Comparison of ENCODE assay signal across 12 cellular contexts in the genomic region with DNA sequence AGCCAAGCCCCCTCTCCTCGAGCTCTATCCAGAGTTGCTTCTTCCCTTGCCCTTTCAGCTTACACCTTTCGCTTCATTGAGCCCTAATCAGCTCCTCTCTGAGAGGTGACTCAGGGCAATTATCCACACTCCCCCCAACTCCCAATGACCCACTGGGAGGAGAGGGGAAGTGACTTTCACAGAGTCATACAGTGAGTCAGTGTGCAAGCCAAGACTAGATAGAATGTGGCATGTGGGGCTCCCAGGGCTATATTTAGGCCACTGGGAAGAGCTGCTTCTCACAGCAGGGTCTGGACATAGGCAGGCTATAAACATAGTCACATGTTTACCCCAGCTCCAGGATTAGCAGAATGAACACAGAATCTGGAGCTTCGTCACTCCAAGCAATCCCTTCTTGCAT. TPM values are rescaled to one million over a fixed set of nuclear protein-coding genes. Genes with fewer than 3 reads are reported as not detected.
DNase-seq lines count a peak whose midpoint lies in the region; ATAC-seq, FAIRE-seq and TF ChIP-seq lines count a peak whose summit lies in the region.
"Had no signal": no experiment of that assay in that cellular context is flagged by ENCODE, and none has a peak within 500 bp of the region (broad histone marks: within the 10 kb centered on the region; RNA-seq: fewer than 3 reads in every experiment).

No MANE protein-coding gene starts in this region.

- WGBS in small intestine, 3 donors, result 56 to 64% (median 59%) methylated on average over 3 of the region's 3 CpGs

- DNase-seq in A172 (ENCODE audit: low spot score), result peak; percentile 97
- peak; percentile 10 for DNase-seq in HFF-Myc (ENCODE audit: extremely low read depth, low read depth)
- DNase-seq in SW 1271 (lab: John Stamatoyannopoulos, UW), result peak; percentile 97 to 98
- no peak for DNase-seq in left cardiac atrium
- no peak for DNase-seq in small intestine
- DNase-seq in stimulated activated CD4-positive, alpha-beta T cell treated with anti-CD3 and anti-CD28 coated beads, Interleukin-15, amount 100 ng/mL, for 24 hours, result no peak
- no peak for DNase-seq in left lung
- DNase-seq: activated T-cell treated with anti-CD3 and anti-CD28 coated beads, Interleukin-2, amount 50 U/mL, for 72 hours; CD4-positive, alpha-beta T cell; stimulated activated CD4-positive, alpha-beta T cell treated with anti-CD3 and anti-CD28 coated beads, Interleukin-1b, Interleukin-23, amount 100 ng/mL, for 48 hours had no signal

- peaks cover 0 to 2% of the 10 kb centered on the region in 2 donors for H3K27me3 ChIP-seq in small intestine (ENCODE audit: control insufficient read depth in 2 of 2, insufficient read depth in 2 of 2, low read length in 2 of 2)
- H3K27me3 ChIP-seq in left lung, result peaks cover 0 to 11% of the 10 kb centered on the region in 2 donors

- TF ChIP-seq CTCF in HFF-Myc (IDR thresholded peaks at IDR 0.05; ENCODE audit: low read depth, low read length, missing control alignments) (no peak), left lung (IDR thresholded peaks at IDR 0.05) (no peak)

- no peaks in the 10 kb centered on the region for H3K4me1 ChIP-seq in small intestine (ENCODE audit: control insufficient read depth in 2 of 2, insufficient read depth in 1 of 2, low read depth in 1 of 2, low read length in 1 of 2)
- H3K4me1 ChIP-seq in left lung, result no peaks in the 10 kb centered on the region
- H3K4me1 ChIP-seq: SJCRH30 had no signal

- no peak overlapping the region for H3K27ac ChIP-seq in small intestine (ENCODE audit: low read depth in 1 of 2, low read length in 1 of 2)
- no peak overlapping the region for H3K27ac ChIP-seq in left lung
- H3K27ac ChIP-seq: SJCRH30 had no signal

- no peaks in the 10 kb centered on the region for H3K9me3 ChIP-seq in small intestine (ENCODE audit: control insufficient read depth, low read depth)
- H3K9me3 ChIP-seq in left lung, result no peaks in the 10 kb centered on the region
- H3K9me3 ChIP-seq: SJCRH30 had no signal

- ATAC-seq in left cardiac atrium (peak; percentile 32 to 92), GM18517 (IDR thresholded peaks at IDR 0.05; ENCODE audit: unreplicated experiment) (no peak), left lung (no peak)
- ATAC-seq: activated T-cell treated with anti-CD3 and anti-CD28 coated beads, Interleukin-2, amount 50 U/mL, for 72 hours had no signal

- intact Hi-C loops in left cardiac atrium (cut with DNase I), result no loop called here
- intact Hi-C loops in left lung (cut with DNase I), result no loop called here

- no peak for FAIRE-seq in small intestine (lab: Jason Lieb, UNC)

- H3K36me3 ChIP-seq in small intestine (ENCODE audit: control insufficient read depth in 2 of 2, insufficient read depth in 2 of 2, low read length in 2 of 2), result no peaks in the 10 kb centered on the region
- no peaks in the 10 kb centered on the region for H3K36me3 ChIP-seq in left lung
- H3K36me3 ChIP-seq: SJCRH30 had no signal

- H3K4me3 ChIP-seq in HFF-Myc (replicated peaks; ENCODE audit: low read depth, low read length) (no peak overlapping the region), small intestine (ENCODE audit: low read depth in 1 of 2, low read length in 2 of 2) (no peak overlapping the region), left lung (no peak overlapping the region)
- H3K4me3 ChIP-seq: SJCRH30 had no signal

RNA-seq across cellular contexts. Expression of gene NRG2, which starts 57.4 kb away (rescaled TPM):
- 2.5 and 3.5 TPM in 2 replicates for total RNA-seq in A172 (2014; rRNA removed; shearing (Covaris generic))
- total RNA-seq in left cardiac atrium (1 to 10 TPM; 1.1 to 1.3 TPM), left lung (under 1 TPM; 0.68 to 0.85 TPM)
- under 1 TPM in 1 of 3 donors, not detected in 2; 0.55 TPM for polyA plus RNA-seq in small intestine

Comparison
In these comparisons a context has a peak if more than half of its experiments do, and no peak if none do; other contexts are left out.
1. DNase-seq: peak in A172 (single experiment), HFF-Myc (single experiment) and SW 1271 (2 of 2); none in left cardiac atrium (single experiment), small intestine (single experiment), stimulated activated CD4-positive, alpha-beta T cell treated with anti-CD3 and anti-CD28 coated beads, Interleukin-15, amount 100 ng/mL, for 24 hours (single experiment) and left lung (0 of 2).
2. ATAC-seq: peak in left cardiac atrium (2 of 2); none in GM18517 (single experiment) and left lung (single experiment).